Comparison of ENCODE assay signal across 8 cellular contexts in genomic region chr16:2881783-2882459, GRCh38. TPM values are rescaled to one million over a fixed set of nuclear protein-coding genes. Genes with fewer than 3 reads are reported as not detected.
DNase-seq lines count a peak whose midpoint lies in the region; ATAC-seq and TF ChIP-seq lines count a peak whose summit lies in the region.
"Not testable (repeated sequence)": the region's sequence is repeated elsewhere in the genome, so short reads cannot be mapped to it uniquely, and the experiment has no call there.

No MANE protein-coding gene starts in this region.

- peaks cover 10% of the 10 kb centered on the region for H3K4me1 Mint-ChIP-seq in activated CD4-positive, alpha-beta T cell treated with anti-CD3 and anti-CD28 coated beads for 36 hours

- TF ChIP-seq POLR2A in upper lobe of left lung (IDR thresholded peaks at IDR 0.05): not testable (repeated sequence)

- H3K27me3 Mint-ChIP-seq in activated CD4-positive, alpha-beta T cell treated with anti-CD3 and anti-CD28 coated beads for 36 hours: not testable (repeated sequence)

- peak overlapping the region; percentile 69 for H3K27ac Mint-ChIP-seq in activated CD4-positive, alpha-beta T cell treated with anti-CD3 and anti-CD28 coated beads for 36 hours

- H3K9me3 Mint-ChIP-seq in activated CD4-positive, alpha-beta T cell treated with anti-CD3 and anti-CD28 coated beads for 36 hours (ENCODE audit: low read depth): not testable (repeated sequence)

- H3K9ac ChIP-seq in parathyroid adenoma: peak overlapping the region; percentile 32

- peak; percentile 8 for ATAC-seq in HG02885 (IDR thresholded peaks at IDR 0.05; ENCODE audit: poor library complexity, unreplicated experiment)
- not testable (repeated sequence) for ATAC-seq in activated CD4-positive, alpha-beta T cell treated with anti-CD3 and anti-CD28 coated beads for 36 hours
- ATAC-seq in upper lobe of left lung (ENCODE audit: low FRiP score in 2 of 2): peak; percentile 2 to 15

- TF ChIP-seq CTCF in GM12865 (IDR thresholded peaks at IDR 0.05; ENCODE audit: insufficient read depth, low read depth, low read length, missing control alignments); choroid plexus epithelial cell (conservative IDR thresholded peaks at IDR 0.05; ENCODE audit: low read depth, low read length); parathyroid adenoma (IDR thresholded peaks at IDR 0.05): not testable (repeated sequence)
- TF ChIP-seq CTCF in upper lobe of left lung (IDR thresholded peaks at IDR 0.05): peak in 1 of 6 experiments; percentile 5

- H3K27me3 ChIP-seq in parathyroid adenoma (ENCODE audit: control insufficient read depth, insufficient read depth, low read length); upper lobe of left lung: not testable (repeated sequence)

- H3K4me3 Mint-ChIP-seq in activated CD4-positive, alpha-beta T cell treated with anti-CD3 and anti-CD28 coated beads for 36 hours: peak overlapping the region; percentile 85

- peak overlapping the region; percentile 86 for H3K4me2 ChIP-seq in parathyroid adenoma (ENCODE audit: low read length)

- peak; percentile 47 for DNase-seq in GM12865 (ENCODE audit: low read depth)
- DNase-seq in NCI-H2227 (lab: John Stamatoyannopoulos, UW; ENCODE audit: unreplicated experiment): peak; percentile 77
- DNase-seq in activated CD4-positive, alpha-beta T cell treated with anti-CD3 and anti-CD28 coated beads for 36 hours: peak; percentile 56
- not testable (repeated sequence) for DNase-seq in choroid plexus epithelial cell (ENCODE audit: low read depth)
- DNase-seq in upper lobe of left lung: peak; percentile 33 to 52

- POLR2A ChIA-PET in activated CD4-positive, alpha-beta T cell treated with anti-CD3 and anti-CD28 coated beads for 36 hours (lab: Charles Lee): interaction anchor here (1.0 to 2.3 kb wide), 4 partner anchors 13 to 1099 kb away, joined by 3 to 13 read pairs (median 6); partner anchors contain the start of genes FLYWCH1, NUBP2 and SPSB3

- not testable (repeated sequence) for TF ChIP-seq EP300 in upper lobe of left lung (IDR thresholded peaks at IDR 0.05)

- H3K79me2 ChIP-seq in parathyroid adenoma: not testable (repeated sequence)

- not testable (repeated sequence) for H3K9me3 ChIP-seq in iPS-18c (ENCODE audit: control insufficient read depth, insufficient read depth, low read length); parathyroid adenoma (ENCODE audit: control insufficient read depth, low read length); upper lobe of left lung

- H3K27ac ChIP-seq in parathyroid adenoma: peak overlapping the region; percentile 90
- H3K27ac ChIP-seq in upper lobe of left lung: peak overlapping the region; percentile 95 to 98 (median 96)

- 4 to 8% methylated on average over 29 to 40 of the region's 41 CpGs for WGBS in upper lobe of left lung, 2 donors

- H3K36me3 ChIP-seq in parathyroid adenoma (ENCODE audit: control insufficient read depth, insufficient read depth, low read length); upper lobe of left lung: not testable (repeated sequence)

- intact Hi-C loops in activated CD4-positive, alpha-beta T cell treated with anti-CD3 and anti-CD28 coated beads for 36 hours (cut with DNase I, micrococcal nuclease): loop anchor here (1.0 to 2.0 kb wide), 7 partner anchors 13 to 209 kb away; partner anchors contain the start of genes ELOB (in 1 of the 2), KCTD5 (in 1 of the 2) and TNFRSF12A (in 1 of the 2)

- H2AFZ ChIP-seq in parathyroid adenoma: peak overlapping the region; percentile 69

- H3K4me3 ChIP-seq in GM12865 (ENCODE audit: low read depth, low read length) (peak overlapping the region; percentile 85), choroid plexus epithelial cell (ENCODE audit: low read depth, low read length) (peak overlapping the region; percentile 97), iPS-18c (ENCODE audit: insufficient read depth, low read depth, low read length) (peak overlapping the region; percentile 89), parathyroid adenoma (ENCODE audit: low read depth, low read length) (peak overlapping the region; percentile 90), upper lobe of left lung (peak overlapping the region; percentile 54 to 93 (median 76))

- not testable (repeated sequence) for H3K4me1 ChIP-seq in parathyroid adenoma
- peaks cover 11 to 20% (median 14%) of the 10 kb centered on the region in 4 donors for H3K4me1 ChIP-seq in upper lobe of left lung

- CTCF ChIA-PET in activated CD4-positive, alpha-beta T cell treated with anti-CD3 and anti-CD28 coated beads for 36 hours (lab: Charles Lee): interaction anchor here (0.7 to 2.3 kb wide), 7 partner anchors 14 to 958 kb away, joined by 3 to 12 read pairs (median 4); partner anchors contain the start of gene FLYWCH1

- not testable (repeated sequence) for H3K36me3 Mint-ChIP-seq in activated CD4-positive, alpha-beta T cell treated with anti-CD3 and anti-CD28 coated beads for 36 hours (ENCODE audit: low read depth)

RNA-seq across cellular contexts. Expression of gene FLYWCH2, which starts 1.1 kb away (rescaled TPM):
- total RNA-seq in activated CD4-positive, alpha-beta T cell treated with anti-CD3 and anti-CD28 coated beads for 36 hours: 10 to 100 TPM; 16.8 to 17.3 TPM
- 10 to 100 TPM; 31.2 to 70.1 (median 39.7) TPM for total RNA-seq in upper lobe of left lung

RNA-seq across cellular contexts. Expression of gene PRSS22, which starts 24.0 kb away (rescaled TPM):
- not detected for total RNA-seq in activated CD4-positive, alpha-beta T cell treated with anti-CD3 and anti-CD28 coated beads for 36 hours
- 10 to 100 TPM in 5 of 6 donors, 1 to 10 TPM in 1; 9.3 to 24.8 (median 16.6) TPM for total RNA-seq in upper lobe of left lung

RNA-seq across cellular contexts. Expression of gene FLYWCH1, which starts 29.8 kb away (rescaled TPM):
- total RNA-seq in activated CD4-positive, alpha-beta T cell treated with anti-CD3 and anti-CD28 coated beads for 36 hours: 10 to 100 TPM; 26.6 to 37.9 TPM
- total RNA-seq in upper lobe of left lung: 100 to 1,000 TPM in 1 of 6 donors, 10 to 100 TPM in 5; 19.3 to 162 (median 43.4) TPM

RNA-seq across cellular contexts. Expression of gene ZG16B, which starts 51.8 kb away (rescaled TPM):
- total RNA-seq in activated CD4-positive, alpha-beta T cell treated with anti-CD3 and anti-CD28 coated beads for 36 hours: 1 to 10 TPM in 1 of 2 experiments, under 1 TPM in 1; 0.65 to 1.2 TPM
- total RNA-seq in upper lobe of left lung: 1 to 10 TPM in 2 of 6 donors, under 1 TPM in 1, not detected in 3; 0.69 to 2.0 (median 1.2) TPM

Comparison
In these comparisons a context has a peak if more than half of its experiments do, and no peak if none do; other contexts are left out.
1. RNA of gene PRSS22, which starts 24.0 kb away (total RNA-seq): 9.3 to 24.8 TPM in upper lobe of left lung; not detected in activated CD4-positive, alpha-beta T cell treated with anti-CD3 and anti-CD28 coated beads for 36 hours; every median in the first group is over 10 times any median in the second.
2. Peak in every context shown above with its lines, with median percentiles within 50 percentile points of each other: H3K4me3 ChIP-seq.